In the genomic region with DNA sequence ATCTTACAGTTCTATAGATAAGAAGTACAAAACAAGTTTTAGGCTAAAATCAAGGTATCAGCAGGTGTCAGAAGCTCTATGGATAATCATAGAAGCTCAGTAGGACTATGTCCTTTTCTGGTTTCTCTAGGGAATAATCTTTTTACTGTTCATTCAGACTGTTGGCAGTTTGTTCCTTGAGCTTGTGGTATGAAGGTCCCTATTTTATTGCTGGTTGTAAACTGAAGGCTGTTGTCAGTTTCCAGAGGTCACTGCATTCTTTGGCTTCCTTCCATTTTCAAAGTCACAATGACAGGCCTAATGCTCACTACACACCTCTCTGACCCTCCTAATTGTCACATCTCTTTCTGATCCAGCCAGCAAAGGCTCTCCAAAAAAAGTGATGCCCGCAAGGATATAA, we compare ENCODE assay signal across 32 cellular contexts.
"Had no signal": no experiment of that assay in that cellular context is flagged by ENCODE, and none has a peak within 500 bp of the region (broad histone marks: within the 10 kb centered on the region; RNA-seq: fewer than 3 reads in every experiment).

No MANE protein-coding gene starts in this region.

- H3K4me1 ChIP-seq: ascending aorta had no signal

- H3K9me3 ChIP-seq: ascending aorta had no signal

- FAIRE-seq: bronchial epithelial cell had no signal

- ATAC-seq: activated CD4-positive, alpha-beta T cell treated with anti-CD3 and anti-CD28 coated beads for 36 hours; activated CD4-positive, CD25-positive, alpha-beta regulatory T cell treated with anti-CD3 and anti-CD28 coated beads, Interleukin-2, amount 50 U/mL, for 24 hours; activated CD8-positive, alpha-beta memory T cell treated with anti-CD3 and anti-CD28 coated beads, Interleukin-2, amount 10 ng/mL, durations not matched to agents 7 days and 5 days; activated CD8-positive, alpha-beta T cell treated with anti-CD3 and anti-CD28 coated beads, Interleukin-2, amount 10 ng/mL, durations not matched to agents 7 days and 5 days; activated naive CD8-positive, alpha-beta T cell treated with anti-CD3 and anti-CD28 coated beads, Interleukin-2, amount 50 U/mL, for 24 hours; WTC11 had no signal

- H3K27me3 ChIP-seq: ascending aorta, cardiac muscle cell had no signal

- H3K27ac ChIP-seq: ascending aorta, cardiac muscle cell, WERI-Rb-1 had no signal

- H3K36me3 ChIP-seq: ascending aorta, cardiac muscle cell, WERI-Rb-1 had no signal

- DNase-seq: activated CD4-positive, alpha-beta memory T cell treated with anti-CD3 and anti-CD28 coated beads, Interleukin-2, amount 10 ng/mL, durations not matched to agents 7 days and 5 days; activated CD4-positive, alpha-beta T cell treated with anti-CD3 and anti-CD28 coated beads for 1 hour; activated CD4-positive, alpha-beta T cell treated with anti-CD3 and anti-CD28 coated beads for 36 hours; activated CD4-positive, alpha-beta T cell treated with anti-CD3 and anti-CD28 coated beads for 48 hours; activated CD4-positive, alpha-beta T cell treated with anti-CD3 and anti-CD28 coated beads, Interleukin-2, amount 10 ng/mL, durations not matched to agents 7 days and 5 days; activated CD4-positive, alpha-beta T cell treated with anti-CD3 and anti-CD28 coated beads, Interleukin-2, amount 50 U/mL, for 48 hours; activated CD4-positive, CD25-positive, alpha-beta regulatory T cell; activated CD8-positive, alpha-beta memory T cell treated with anti-CD3 and anti-CD28 coated beads for 24 hours; activated CD8-positive, alpha-beta memory T cell treated with anti-CD3 and anti-CD28 coated beads, Interleukin-2, amount 10 ng/mL, durations not matched to agents 7 days and 5 days; activated CD8-positive, alpha-beta memory T cell treated with anti-CD3 and anti-CD28 coated beads, Interleukin-2, amount 50 U/mL, for 48 hours; activated CD8-positive, alpha-beta T cell treated with anti-CD3 and anti-CD28 coated beads, Interleukin-2, amount 10 ng/mL, durations not matched to agents 7 days and 5 days; activated effector memory CD4-positive, alpha-beta T cell treated with Interleukin-2 at 50 U/mL for 16 hours; activated gamma-delta T cell; activated naive CD4-positive, alpha-beta T cell treated with anti-CD3 and anti-CD28 coated beads, Interleukin-2, amount 10 ng/mL, durations not matched to agents 7 days and 5 days; activated naive CD4-positive, alpha-beta T cell treated with Interleukin-2 at 50 U/mL for 16 hours; activated naive CD8-positive, alpha-beta T cell treated with anti-CD3 and anti-CD28 coated beads, Interleukin-2, amount 10 ng/mL, durations not matched to agents 7 days and 5 days; activated naive CD8-positive, alpha-beta T cell treated with anti-CD3 and anti-CD28 coated beads, Interleukin-2, amount 50 U/mL, for 24 hours; activated T-cell treated with anti-CD3 and anti-CD28 coated beads, Interleukin-2, amount 50 U/mL, for 24 hours; activated T-cell treated with anti-CD3 and anti-CD28 coated beads, Interleukin-2, amount 50 U/mL, for 48 hours; amygdala; anterior cingulate cortex; caudate nucleus; SW 1271; T-helper 1 cell; T-helper 2 cell; T-helper 9 cell; WERI-Rb-1 had no signal

- H3K4me3 ChIP-seq: ascending aorta, cardiac muscle cell had no signal
